In genomic region chr1:43991476-43992231, GRCh38 we compare ENCODE assay signal across 8 cellular contexts. TPM values are rescaled to one million over a fixed set of nuclear protein-coding genes. Genes with fewer than 3 reads are reported as not detected.
A peak's percentile ranks its signal among the peaks of the same experiment; 100 is the strongest.
DNase-seq lines count a peak whose midpoint lies in the region; ATAC-seq and TF ChIP-seq lines count a peak whose summit lies in the region.

Gene CCDC24 (plus strand): TSS chr1:43991599. CDS start chr1:43991879, 280 bp downstream.

- peaks cover 9% of the 10 kb centered on the region; the same call in 1 of the 2 replicates for H4K20me1 ChIP-seq in IMR-90 (ENCODE audit: insufficient read depth, low read length)

- peak; percentile 59 for ATAC-seq in GM21515 (IDR thresholded peaks at IDR 0.05; ENCODE audit: unreplicated experiment)
- peak; percentile 86 for ATAC-seq in IMR-90 (ENCODE audit: low read depth)

- H3K27me3 Mint-ChIP-seq in Calu3 (ENCODE audit: unreplicated experiment) (no peaks in the 10 kb centered on the region), neural crest cell (ENCODE audit: low read depth) (peaks cover 4% of the 10 kb centered on the region)

- H3K27me3 ChIP-seq in IMR-90 (ENCODE audit: control insufficient read depth, insufficient read depth, low read length) (no peaks in the 10 kb centered on the region), stomach smooth muscle (ENCODE audit: control insufficient read depth in 1 of 2, insufficient read depth in 2 of 2, low read length in 2 of 2) (no peaks in the 10 kb centered on the region)

- H4K91ac ChIP-seq in IMR-90 (ENCODE audit: insufficient read depth, low read depth, low read length) = peak within 1 kb of the TSS; percentile 51

- H2BK15ac ChIP-seq in IMR-90 (ENCODE audit: low read depth, low read length) = no peak within 1 kb of the TSS

- no peak within 1 kb of the TSS; the same call in 1 of the 2 replicates for H4K5ac ChIP-seq in IMR-90 (ENCODE audit: low read depth, low read length)

- H4K8ac ChIP-seq in IMR-90 (ENCODE audit: low read depth in 2 of 2, low read length in 2 of 2) = peak within 1 kb of the TSS; percentile 85 to 90; a peak in 3 of 4 replicates

- H3K9me3 ChIP-seq in IMR-90 (ENCODE audit: control insufficient read depth, insufficient read depth, low read length) (no peaks in the 10 kb centered on the region), stomach smooth muscle (ENCODE audit: control insufficient read depth in 2 of 2, low read length in 2 of 2) (no peaks in the 10 kb centered on the region)

- no peak within 1 kb of the TSS for H2BK20ac ChIP-seq in IMR-90 (ENCODE audit: low read depth, low read length)

- H3K18ac ChIP-seq in IMR-90 (ENCODE audit: low read depth, low read length) = no peak within 1 kb of the TSS

- no peak for TF ChIP-seq RAD21 in IMR-90 (IDR thresholded peaks at IDR 0.05; ENCODE audit: low read length)

- no peaks in the 10 kb centered on the region for H3K36me3 ChIP-seq in IMR-90 (ENCODE audit: control insufficient read depth, insufficient read depth, low read length)
- no peaks in the 10 kb centered on the region for H3K36me3 ChIP-seq in stomach smooth muscle (ENCODE audit: control insufficient read depth in 2 of 2, insufficient read depth in 2 of 2, low read length in 2 of 2)

- peak within 1 kb of the TSS; percentile 1; the same call in 1 of the 2 replicates for H2AK5ac ChIP-seq in IMR-90 (ENCODE audit: low read depth, low read length)

- POLR2A ChIA-PET in IMR-90 (lab: Charles Lee; ENCODE audit: unreplicated experiment) = interaction anchor here (0.6 kb wide), 1 partner anchor 248 kb away, joined by 13 read pairs; no protein-coding TSS in a partner anchor
- POLR2A ChIA-PET in RWPE1 (lab: Yijun Ruan, JAX; ENCODE audit: low non-redundant PET) = interaction anchor here (0.7 kb wide), 1 partner anchor 53 kb away, joined by 3 read pairs; no protein-coding TSS in a partner anchor

- CTCF ChIA-PET in Calu3 (lab: Charles Lee) = interaction anchor here (0.7 to 1.3 kb wide), 2 partner anchors 45 to 56 kb away, joined by 3 to 4 read pairs; no protein-coding TSS in a partner anchor
- CTCF ChIA-PET in IMR-90 (lab: Yijun Ruan, JAX) = interaction anchor here (0.7 to 1.3 kb wide), 2 partner anchors 14 to 56 kb away, joined by 3 to 4 read pairs; no protein-coding TSS in a partner anchor
- CTCF ChIA-PET in RWPE1 (lab: Yijun Ruan, JAX) = interaction anchor here (0.6 to 1.0 kb wide), 5 partner anchors 14 to 580 kb away, joined by 3 to 5 read pairs (median 4); no protein-coding TSS in a partner anchor

- H3K27ac Mint-ChIP-seq in Calu3 (ENCODE audit: unreplicated experiment) = peak within 1 kb of the TSS; percentile 16
- peak within 1 kb of the TSS; percentile 83 for H3K27ac Mint-ChIP-seq in neural crest cell (ENCODE audit: unreplicated experiment)

- H3K9me3 Mint-ChIP-seq in Calu3 (ENCODE audit: low read depth, unreplicated experiment) = no peaks in the 10 kb centered on the region
- no peaks in the 10 kb centered on the region for H3K9me3 Mint-ChIP-seq in neural crest cell

- no peak within 1 kb of the TSS for H2BK120ac ChIP-seq in IMR-90 (ENCODE audit: low read depth, low read length)

- TF ChIP-seq CTCF in Calu3 (IDR thresholded peaks at IDR 0.05; ENCODE audit: unreplicated experiment) = no peak
- TF ChIP-seq CTCF in IMR-90 (conservative IDR thresholded peaks at IDR 0.05; ENCODE audit: low read depth, low read length) = no peak
- no peak for TF ChIP-seq CTCF in RWPE1 (conservative IDR thresholded peaks at IDR 0.05; ENCODE audit: low read depth)
- no peak for TF ChIP-seq CTCF in foreskin fibroblast (IDR thresholded peaks at IDR 0.05; ENCODE audit: low read depth, low read length)
- TF ChIP-seq CTCF in neural crest cell (conservative IDR thresholded peaks at IDR 0.05) = no peak

- no peaks in the 10 kb centered on the region for H3K79me1 ChIP-seq in IMR-90 (ENCODE audit: low read depth in 1 of 2, low read length in 2 of 2)

- H3K4me3 Mint-ChIP-seq in Calu3 (ENCODE audit: low read depth, unreplicated experiment) (peak within 1 kb of the TSS; percentile 98), neural crest cell (peak within 1 kb of the TSS; percentile 90)

- dilution Hi-C loops in IMR-90 (cut with HindIII; ENCODE audit: low sequenced_read_pairs, unreplicated experiment) = no loop called here

- H2BK5ac ChIP-seq in IMR-90 (ENCODE audit: low read depth, low read length, poor library complexity, severe bottlenecking) = no peak within 1 kb of the TSS

- H3K4me2 ChIP-seq in IMR-90 (ENCODE audit: low read depth, low read length) = peak within 1 kb of the TSS; percentile 81

- peak within 1 kb of the TSS; percentile 54 for H3K4ac ChIP-seq in IMR-90 (ENCODE audit: low read depth, low read length)

- H3K9me1 ChIP-seq in IMR-90 (ENCODE audit: insufficient read depth, low read length) = peaks cover 5% of the 10 kb centered on the region

- H3K23ac ChIP-seq in IMR-90 (ENCODE audit: low read depth, low read length) = no peak within 1 kb of the TSS; the same call in 1 of the 2 replicates

- H3K14ac ChIP-seq in IMR-90 (replicated peaks; ENCODE audit: low read depth, low read length) = peak within 1 kb of the TSS; percentile 60; the same call in 1 of the 2 replicates

- H2AK9ac ChIP-seq in IMR-90 (replicated peaks; ENCODE audit: low read depth, low read length, poor library complexity) = peak within 1 kb of the TSS; percentile 87

- WGBS in IMR-90 (ENCODE audit: extremely low coverage in 2 of 2, insufficient read length in 1 of 2), 2 experiments = 0% methylated on average over 39 of the region's 66 CpGs; no CpG with 5 or more reads in 1 of the 2 experiments

- peak within 1 kb of the TSS; percentile 97 for H2AFZ ChIP-seq in IMR-90 (replicated peaks; ENCODE audit: low read length, poor library complexity)

- H3K9ac ChIP-seq in IMR-90 (ENCODE audit: low read depth, low read length) = peak within 1 kb of the TSS; percentile 64
- peak within 1 kb of the TSS; percentile 72 to 73 for H3K9ac ChIP-seq in stomach smooth muscle (ENCODE audit: low read length in 2 of 2)

- no peak for TF ChIP-seq POLR2A in IMR-90 (IDR thresholded peaks at IDR 0.05; ENCODE audit: low read depth, low read length)

- H3K4me1 Mint-ChIP-seq in Calu3 (ENCODE audit: low read depth, unreplicated experiment) (peaks cover 42% of the 10 kb centered on the region), neural crest cell (peaks cover 23% of the 10 kb centered on the region)

- no peak within 1 kb of the TSS for H3K56ac ChIP-seq in IMR-90 (ENCODE audit: extremely low read depth, insufficient read depth, low read length)

- BruUV-seq in Calu3 (replicated peaks; lab: Mats Ljungman, UMichigan) (TSS peak; percentile 12), IMR-90 (replicated peaks; lab: Mats Ljungman, UMichigan) (no TSS peak)

- H3K4me3 ChIP-seq in IMR-90 (ENCODE audit: insufficient read depth, low read depth, low read length) (peak within 1 kb of the TSS; percentile 75), foreskin fibroblast (ENCODE audit: low read depth in 1 of 2, low read length in 2 of 2) (peak within 1 kb of the TSS; percentile 57 to 68), stomach smooth muscle (ENCODE audit: low read length in 2 of 2) (peak within 1 kb of the TSS; percentile 76 to 78)

- H3K36me3 Mint-ChIP-seq in Calu3 (ENCODE audit: insufficient read depth, unreplicated experiment) (peaks cover 68% of the 10 kb centered on the region), neural crest cell (ENCODE audit: low read depth) (no peaks in the 10 kb centered on the region)

- H3K27ac ChIP-seq in IMR-90 (ENCODE audit: insufficient read depth, low read length) = peak within 1 kb of the TSS; percentile 13; the same call in 1 of the 2 replicates
- peak within 1 kb of the TSS; percentile 87 for H3K27ac ChIP-seq in RWPE1
- H3K27ac ChIP-seq in stomach smooth muscle (ENCODE audit: low read length) = peak within 1 kb of the TSS; percentile 53

- peaks cover 11% of the 10 kb centered on the region for H3K4me1 ChIP-seq in IMR-90 (ENCODE audit: control insufficient read depth, insufficient read depth, low read length)
- peaks cover 18% of the 10 kb centered on the region for H3K4me1 ChIP-seq in stomach smooth muscle (ENCODE audit: control insufficient read depth, insufficient read depth, low read length)

- intact Hi-C loops in Calu3 (cut with micrococcal nuclease; ENCODE audit: unreplicated experiment) = no loop called here
- intact Hi-C loops in IMR-90 (cut with micrococcal nuclease) = no loop called here

- peak; percentile 86 for DNase-seq in Calu3
- peak; percentile 67 for DNase-seq in IMR-90
- DNase-seq in RWPE1 (ENCODE audit: low spot score) = peak; percentile 85
- DNase-seq in activated effector memory CD4-positive, alpha-beta T cell treated with anti-CD3 and anti-CD28 coated beads, Interleukin-2, amount 50 U/mL, for 16 hours = peak; percentile 92
- DNase-seq in foreskin fibroblast = peak; percentile 79 to 92
- DNase-seq in neural crest cell (ENCODE audit: low read depth, low spot score) = peak; percentile 56

- in situ Hi-C loops in IMR-90 (cut with MboI; ENCODE audit: low sequenced_read_pairs) = no loop called here

TF ChIP-seq in IMR-90, 13 proteins besides CTCF, POLR2A, EP300 and RAD21 (continues in another document):
- TF ChIP-seq NFE2L2 (IDR thresholded peaks at IDR 0.05; ENCODE audit: low read depth, low read length) (no peak), MAFK (IDR thresholded peaks at IDR 0.05; ENCODE audit: low read depth, low read length) (no peak), FOS (IDR thresholded peaks at IDR 0.05; ENCODE audit: low read depth, low read length) (no peak), ELK1 (IDR thresholded peaks at IDR 0.05; ENCODE audit: borderline replicate concordance, low read depth, low read length) (no peak), MXI1 (IDR thresholded peaks at IDR 0.05; ENCODE audit: borderline replicate concordance, low read depth, low read length) (peak; percentile 97)

RNA-seq across cellular contexts. Expression of gene CCDC24, which starts in this region (rescaled TPM):
- total RNA-seq in Calu3 (2022) = 19.7 and 20.2 TPM in 2 replicates
- total RNA-seq in IMR-90 (2012; rRNA removed) = 1.4 and 1.7 TPM in 2 replicates
- 4.3 and 4.6 TPM in 2 replicates for polyA plus RNA-seq in IMR-90 (2012; rRNA removed)
- 4.3 and 4.7 TPM in 2 replicates for polyA plus RNA-seq in IMR-90 (2012; cell fraction: cytosol; rRNA removed)
- polyA plus RNA-seq in IMR-90 (2012; cell fraction: nucleus; rRNA removed; ENCODE audit: low replicate concordance) = 11.7 and 31.3 TPM in 2 replicates
- total RNA-seq in neural crest cell = 4.9 and 5.5 TPM in 2 replicates

Comparison
In these comparisons a context has a peak if more than half of its experiments do, and no peak if none do; other contexts are left out.
1. Peak in every context shown above with its lines: DNase-seq, ATAC-seq, H3K4me3 ChIP-seq and H3K27ac ChIP-seq.
2. H3K27ac ChIP-seq: peak in every context shown above with its lines; median percentile 87 in RWPE1; 53 in stomach smooth muscle; 13 in IMR-90.